ENCODE assay signal across 13 cellular contexts in genomic region chr14:81454572-81455218, GRCh38.
A peak's percentile ranks its signal among the peaks of the same experiment; 100 is the strongest.
DNase-seq lines count a peak whose midpoint lies in the region; ATAC-seq lines count a peak whose summit lies in the region.
"Had no signal": no experiment of that assay in that cellular context is flagged by ENCODE, and none has a peak within 500 bp of the region (broad histone marks: within the 10 kb centered on the region; RNA-seq: fewer than 3 reads in every experiment).

No MANE protein-coding gene starts in this region.

- DNase-seq in NCI-H345 (lab: John Stamatoyannopoulos, UW), result no peak
- no peak for DNase-seq in NCI-H1930 (lab: John Stamatoyannopoulos, UW)
- no peak for DNase-seq in DMS53 treated with DMSO at 0.1 percent for 48 hours (lab: John Stamatoyannopoulos, UW; ENCODE audit: unreplicated experiment)
- no peak for DNase-seq in kidney glomerular epithelial cell (lab: John Stamatoyannopoulos, UW)
- DNase-seq: DND-41, left cardiac atrium, MM.1S, NCI-H526, uterus had no signal

- ATAC-seq in GM18498 (IDR thresholded peaks at IDR 0.05; ENCODE audit: unreplicated experiment), result peak; percentile 69
- ATAC-seq in GM19372 (IDR thresholded peaks at IDR 0.05; ENCODE audit: low read depth, unreplicated experiment), result peak; percentile 57
- peak; percentile 67 for ATAC-seq in HG02763 (IDR thresholded peaks at IDR 0.05; ENCODE audit: unreplicated experiment)
- peak; percentile 84 for ATAC-seq in HG03378 (IDR thresholded peaks at IDR 0.05; ENCODE audit: unreplicated experiment)
- ATAC-seq: left cardiac atrium had no signal
